In genomic region chr14:56237398-56237797, GRCh38 we compare ENCODE assay signal across 19 cellular contexts.
DNase-seq lines count a peak whose midpoint lies in the region; ATAC-seq, FAIRE-seq and TF ChIP-seq lines count a peak whose summit lies in the region.
"Had no signal": no experiment of that assay in that cellular context is flagged by ENCODE, and none has a peak within 500 bp of the region (broad histone marks: within the 10 kb centered on the region; RNA-seq: fewer than 3 reads in every experiment).

No MANE protein-coding gene starts in this region.

- H3K27ac ChIP-seq in DND-41 (ENCODE audit: low read length) (no peak overlapping the region), Karpas-422 (ENCODE audit: low read length) (no peak overlapping the region), SK-N-SH (ENCODE audit: low read depth in 2 of 2, low read length in 1 of 2) (no peak overlapping the region), small intestine (ENCODE audit: low read depth in 1 of 2, low read length in 1 of 2) (no peak overlapping the region)

- H3K79me2 ChIP-seq in DND-41 (ENCODE audit: insufficient read depth, low read length): peaks cover 76% of the 10 kb centered on the region
- no peaks in the 10 kb centered on the region for H3K79me2 ChIP-seq in Karpas-422 (ENCODE audit: low read length)
- H3K79me2 ChIP-seq in SK-N-SH (ENCODE audit: insufficient read depth): no peaks in the 10 kb centered on the region

- TF ChIP-seq RAD21 in SK-N-SH (IDR thresholded peaks at IDR 0.05; ENCODE audit: low read length): no peak

- H3K9ac ChIP-seq in DND-41 (ENCODE audit: low read depth, low read length) (no peak overlapping the region), Karpas-422 (ENCODE audit: low read length) (no peak overlapping the region), SK-N-SH (no peak overlapping the region)

- peaks cover 14% of the 10 kb centered on the region; the same call in 1 of the 2 replicates for H3K4me1 ChIP-seq in DND-41 (ENCODE audit: insufficient read depth, low read length)
- H3K4me1 ChIP-seq in Karpas-422 (ENCODE audit: low read length): no peaks in the 10 kb centered on the region
- H3K4me1 ChIP-seq in SK-N-SH (ENCODE audit: control insufficient read depth in 1 of 2, insufficient read depth in 2 of 2, low read depth in 1 of 2, low read length in 1 of 2): no peaks in the 10 kb centered on the region
- H3K4me1 ChIP-seq in small intestine (ENCODE audit: control insufficient read depth in 2 of 2, insufficient read depth in 1 of 2, low read depth in 1 of 2, low read length in 1 of 2): no peaks in the 10 kb centered on the region

- H3K9me2 ChIP-seq in Karpas-422 (replicated peaks; ENCODE audit: insufficient read depth, low read length): no peaks in the 10 kb centered on the region
- H3K9me2 ChIP-seq in SK-N-SH: no peaks in the 10 kb centered on the region

- H3K27me3 ChIP-seq in DND-41 (ENCODE audit: insufficient read depth, low read length, poor library complexity) (no peaks in the 10 kb centered on the region), Karpas-422 (ENCODE audit: low read length) (no peaks in the 10 kb centered on the region), SK-N-SH (ENCODE audit: insufficient read depth) (peaks cover 11% of the 10 kb centered on the region; the same call in 1 of the 2 replicates), small intestine (ENCODE audit: control insufficient read depth in 2 of 2, insufficient read depth in 2 of 2, low read length in 2 of 2) (no peaks in the 10 kb centered on the region)

- peak; percentile 56 for ATAC-seq in DND-41 (ENCODE audit: insufficient read depth, low read depth)
- ATAC-seq: CD8-positive, alpha-beta T cell; Right ventricle myocardium inferior; T-cell had no signal

- DNase-seq in DND-41 (no peak), Karpas-422 (peak; percentile 24), NOMO-1 treated with dmso at 0.1 percent for 144 hours (lab: John Stamatoyannopoulos, UW; ENCODE audit: unreplicated experiment) (peak; percentile 34), retina (peak; percentile 0), GM19239 (ENCODE audit: insufficient read length, low spot score) (no peak), SK-N-SH (no peak), small intestine (no peak)
- DNase-seq: C1 segment of cervical spinal cord; CD8-positive, alpha-beta T cell; NCI-H1048; NCI-H1436; NCI-H1930; NCI-H2227 treated with DMSO at 0.1 percent for 48 hours; NCI-H510A treated with DMSO at 0.1 percent for 48 hours; NCI-H748 treated with DMSO at 0.1 percent for 48 hours; T-cell had no signal

- H3K4me3 ChIP-seq in DND-41 (ENCODE audit: low read depth in 1 of 2, low read length in 2 of 2): no peak overlapping the region
- H3K4me3 ChIP-seq in Karpas-422 (ENCODE audit: low read length): no peak overlapping the region
- H3K4me3 ChIP-seq in SK-N-SH (ENCODE audit: low read depth in 2 of 2, low read length in 1 of 2): no peak overlapping the region
- no peak overlapping the region for H3K4me3 ChIP-seq in small intestine (ENCODE audit: low read depth in 1 of 2, low read length in 2 of 2)

- FAIRE-seq in GM19239 (lab: Jason Lieb, UNC) (no peak), small intestine (lab: Jason Lieb, UNC) (no peak)
- FAIRE-seq: G401.6, GM12892 had no signal

- TF ChIP-seq CTCF in DND-41 (IDR thresholded peaks at IDR 0.05; ENCODE audit: borderline replicate concordance, extremely low read depth, low read length, poor library complexity, severe bottlenecking) (no peak), SK-N-SH (IDR thresholded peaks at IDR 0.05) (no peak)

- H3K36me3 ChIP-seq in DND-41 (ENCODE audit: insufficient read depth, low read length) (0 out of 2 replicates have a peak, but pooled peaks cover 17% of the 10 kb centered on the region), Karpas-422 (ENCODE audit: insufficient read depth, low read length) (no peaks in the 10 kb centered on the region), SK-N-SH (replicated peaks in 1 of 2; ENCODE audit: control insufficient read depth in 1 of 2, insufficient read depth in 2 of 2, low read length in 1 of 2) (no peaks in the 10 kb centered on the region), small intestine (ENCODE audit: control insufficient read depth in 2 of 2, insufficient read depth in 2 of 2, low read length in 2 of 2) (peaks cover 0 to 2% of the 10 kb centered on the region in 2 donors)

- WGBS in SK-N-SH (ENCODE audit: low lambda C conversion rate): 6% methylated on average over 2 of the region's 2 CpGs
- WGBS in small intestine, 3 donors: 46 to 83% (median 57%) methylated on average over 2 of the region's 2 CpGs

- H3K4me2 ChIP-seq in DND-41 (ENCODE audit: insufficient read depth, low read length) (no peak overlapping the region), Karpas-422 (ENCODE audit: low read depth, low read length, poor library complexity, severe bottlenecking) (no peak overlapping the region), SK-N-SH (no peak overlapping the region)

- TF ChIP-seq EP300 in SK-N-SH (IDR thresholded peaks at IDR 0.05; ENCODE audit: borderline replicate concordance in 1 of 2, low read depth in 1 of 2, low read length in 1 of 2): no peak

- POLR2A ChIA-PET in SK-N-SH (lab: Yijun Ruan, JAX): no interaction called here

- H3F3A ChIP-seq in SK-N-SH (replicated peaks; ENCODE audit: insufficient read depth): no peaks in the 10 kb centered on the region

- no peaks in the 10 kb centered on the region for H3K9me3 ChIP-seq in DND-41 (ENCODE audit: insufficient read depth, low read length, severe bottlenecking)
- H3K9me3 ChIP-seq in Karpas-422 (ENCODE audit: low read length): no peaks in the 10 kb centered on the region
- H3K9me3 ChIP-seq in SK-N-SH: no peaks in the 10 kb centered on the region
- H3K9me3 ChIP-seq in small intestine (ENCODE audit: control insufficient read depth, low read depth): no peaks in the 10 kb centered on the region

- H4K20me1 ChIP-seq in DND-41 (ENCODE audit: insufficient read depth, low read length) (peaks cover 14% of the 10 kb centered on the region; the same call in 1 of the 2 replicates), Karpas-422 (ENCODE audit: insufficient read depth, low read depth, low read length) (no peaks in the 10 kb centered on the region), SK-N-SH (ENCODE audit: insufficient read depth) (no peaks in the 10 kb centered on the region)

- H2AFZ ChIP-seq in DND-41 (ENCODE audit: low read depth, low read length) (no peak overlapping the region), Karpas-422 (ENCODE audit: low read length) (no peak overlapping the region), SK-N-SH (ENCODE audit: low read depth) (no peak overlapping the region)

- CTCF ChIA-PET in SK-N-SH (lab: Yijun Ruan, JAX): no interaction called here

TF ChIP-seq in SK-N-SH, 30 proteins besides CTCF, POLR2A, EP300 and RAD21:
- TF ChIP-seq MEF2A (IDR thresholded peaks at IDR 0.05; ENCODE audit: borderline replicate concordance, low read depth) (no peak), CHD2 (IDR thresholded peaks at IDR 0.05; ENCODE audit: low read length, partially characterized antibody) (no peak), NFIC (IDR thresholded peaks at IDR 0.05; ENCODE audit: borderline replicate concordance) (no peak), SMC3 (IDR thresholded peaks at IDR 0.05; ENCODE audit: low read depth, low read length) (no peak)
TF ChIP-seq in SK-N-SH: peak in this region for 0.

Comparison
In these comparisons a context has a peak if more than half of its experiments do, and no peak if none do; other contexts are left out.
1. DNase-seq: peak in Karpas-422 (single experiment), NOMO-1 treated with dmso at 0.1 percent for 144 hours (single experiment) and retina (single experiment); none in DND-41 (single experiment), GM19239 (single experiment), SK-N-SH (single experiment) and small intestine (single experiment).